Comparison of ENCODE assay signal across 17 cellular contexts in the genomic region with DNA sequence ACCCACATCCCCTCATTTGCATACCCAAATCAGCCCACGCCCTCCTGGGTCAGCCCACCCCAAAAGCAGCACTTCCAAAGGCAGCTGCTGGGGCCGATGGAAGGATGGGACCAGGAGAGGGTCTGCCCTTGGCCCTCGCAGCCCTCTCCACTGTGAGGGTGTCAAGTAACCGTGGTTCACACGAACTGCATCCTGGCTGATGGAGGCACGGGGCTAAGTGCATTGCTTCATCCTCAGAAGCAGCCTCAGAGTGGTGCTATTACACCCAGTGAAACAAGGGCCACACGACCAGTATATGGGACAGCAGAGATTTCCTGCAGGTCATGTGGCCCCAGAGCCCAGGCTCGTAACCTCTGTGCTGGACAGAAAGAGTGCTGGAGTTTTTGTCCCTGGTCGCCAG. TPM values are rescaled to one million over a fixed set of nuclear protein-coding genes. Genes with fewer than 3 reads are reported as not detected.
DNase-seq lines count a peak whose midpoint lies in the region; ATAC-seq, FAIRE-seq and TF ChIP-seq lines count a peak whose summit lies in the region.
"Had no signal": no experiment of that assay in that cellular context is flagged by ENCODE, and none has a peak within 500 bp of the region (broad histone marks: within the 10 kb centered on the region; RNA-seq: fewer than 3 reads in every experiment).

No MANE protein-coding gene starts in this region.

- H2AFZ ChIP-seq in H1 (ENCODE audit: low read length) (no peak overlapping the region), PC-3 (ENCODE audit: low read length) (no peak overlapping the region)

- no peak overlapping the region for H4K91ac ChIP-seq in H1 (replicated peaks; ENCODE audit: insufficient read length, low read length)

- no peak for TF ChIP-seq EP300 in H1 (IDR thresholded peaks at IDR 0.05; ENCODE audit: borderline replicate concordance in 1 of 2, low read depth in 2 of 2, low read length in 2 of 2)
- TF ChIP-seq EP300 in suprapubic skin (IDR thresholded peaks at IDR 0.05), result no peak

- no peak for FAIRE-seq in H1 (lab: Jason Lieb, UNC)

- H3K27me3 ChIP-seq in Peyer's patch (no peaks in the 10 kb centered on the region), H1 (replicated peaks in 1 of 4; ENCODE audit: control insufficient read depth in 3 of 4, extremely low read depth in 1 of 4, insufficient read depth in 3 of 4, low read length in 3 of 4) (no peaks in the 10 kb centered on the region; a peak in 1 of 7 replicates), left lung (peaks cover 0 to 2% of the 10 kb centered on the region in 2 donors), suprapubic skin (peaks cover 3% of the 10 kb centered on the region), PC-3 (ENCODE audit: low read length) (no peaks in the 10 kb centered on the region), A673 (replicated peaks; ENCODE audit: insufficient read depth, low read depth, low read length, poor library complexity) (no peaks in the 10 kb centered on the region)
- H3K27me3 ChIP-seq: cardiac muscle cell had no signal

- peak overlapping the region; percentile 60 for H3K4ac ChIP-seq in H1 (replicated peaks; ENCODE audit: insufficient read length, low read depth, low read length)

- POLR2A ChIA-PET in H1 (lab: Charles Lee; ENCODE audit: partially characterized antibody), result interaction anchor here (1.5 kb wide), 1 partner anchor 12 kb away, joined by 4 read pairs; no protein-coding TSS in a partner anchor
- POLR2A ChIA-PET in PC-3 (lab: Charles Lee; ENCODE audit: unreplicated experiment), result no interaction called here
- POLR2A ChIA-PET in A673 (lab: Charles Lee; ENCODE audit: low non-redundant PET), result no interaction called here

- no peak overlapping the region for H2BK120ac ChIP-seq in H1 (replicated peaks; ENCODE audit: low read depth, low read length)

- H4K8ac ChIP-seq in H1 (ENCODE audit: extremely low read depth, insufficient read depth, low read length), result no peak overlapping the region; the same call in 1 of the 2 replicates

- no peaks in the 10 kb centered on the region for H3F3A ChIP-seq in PC-3 (ENCODE audit: low read length, unreplicated experiment)

- no peaks in the 10 kb centered on the region for H3K79me2 ChIP-seq in H1 (ENCODE audit: control insufficient read depth in 1 of 2, insufficient read depth in 2 of 2, low read length in 2 of 2)
- no peaks in the 10 kb centered on the region for H3K79me2 ChIP-seq in PC-3 (ENCODE audit: low read length)

- peak overlapping the region; percentile 36; the same call in 1 of the 2 replicates for H2BK5ac ChIP-seq in H1 (ENCODE audit: low read depth, low read length)

- WGBS in H1 (ENCODE audit: extremely low coverage in 1 of 2, insufficient coverage in 1 of 2, insufficient read length in 1 of 2, insufficient replicate concordance in 2 of 2, low coverage in 1 of 2, low lambda C conversion rate in 2 of 2, missing lambda C conversion rate in 1 of 2), 2 experiments, result 79% methylated on average over 9 of the region's 9 CpGs; no CpG with 5 or more reads in 1 of the 2 experiments
- WGBS in suprapubic skin, result 54% methylated on average over 2 of the region's 9 CpGs

- 0 out of 2 replicates have a peak overlapping the region, but pooled peaks have one; percentile 83 for H2BK20ac ChIP-seq in H1 (ENCODE audit: low read length)

- H3K9ac ChIP-seq in H1 (replicated peaks in 1 of 4; ENCODE audit: extremely low read depth in 1 of 4, low read depth in 3 of 4, low read length in 3 of 4) (no peak overlapping the region), PC-3 (ENCODE audit: low read length) (no peak overlapping the region)

- no peaks in the 10 kb centered on the region for H3K9me3 ChIP-seq in Peyer's patch
- peaks cover 6 to 7% of the 10 kb centered on the region in 2 experiments; a peak in 2 of 4 replicates for H3K9me3 ChIP-seq in H1 (ENCODE audit: insufficient read depth in 2 of 2, low read depth in 1 of 2, low read length in 1 of 2)
- peaks cover 0 to 13% of the 10 kb centered on the region in 2 donors for H3K9me3 ChIP-seq in left lung
- H3K9me3 ChIP-seq in suprapubic skin, result no peaks in the 10 kb centered on the region
- H3K9me3 ChIP-seq in PC-3 (ENCODE audit: low read length), result no peaks in the 10 kb centered on the region
- peaks cover 7% of the 10 kb centered on the region for H3K9me3 ChIP-seq in A673 (ENCODE audit: low read depth, low read length, poor library complexity, severe bottlenecking)

- intact Hi-C loops in left lung (cut with DNase I) (no loop called here), PC-3 (cut with micrococcal nuclease) (no loop called here), A673 (cut with micrococcal nuclease; ENCODE audit: unreplicated experiment) (no loop called here)

- H2BK12ac ChIP-seq in H1 (ENCODE audit: low read depth, low read length), result peak overlapping the region; percentile 90; the same call in 1 of the 2 replicates

- H3K4me3 ChIP-seq in Peyer's patch, result no peak overlapping the region
- no peak overlapping the region for H3K4me3 ChIP-seq in H1 (ENCODE audit: extremely low read depth in 1 of 4, insufficient read depth in 2 of 4, low read depth in 3 of 4, low read length in 4 of 4)
- no peak overlapping the region for H3K4me3 ChIP-seq in left lung
- H3K4me3 ChIP-seq in suprapubic skin, result no peak overlapping the region
- no peak overlapping the region for H3K4me3 ChIP-seq in PC-3 (ENCODE audit: low read length)
- no peak overlapping the region for H3K4me3 ChIP-seq in A673 (ENCODE audit: low read depth, low read length, poor library complexity, severe bottlenecking)
- H3K4me3 ChIP-seq: cardiac muscle cell, skin epidermis had no signal

- H3K18ac ChIP-seq in H1 (ENCODE audit: extremely low read depth, low read length), result no peak overlapping the region

- H3K9me2 ChIP-seq in PC-3 (replicated peaks; ENCODE audit: low read length), result no peaks in the 10 kb centered on the region

- no peak overlapping the region for H3K56ac ChIP-seq in H1 (replicated peaks; ENCODE audit: insufficient read length, low read depth, low read length)

- peaks cover 0 to 25% (median 4%) of the 10 kb centered on the region in 4 donors for H3K4me1 ChIP-seq in Peyer's patch
- H3K4me1 ChIP-seq in H1 (replicated peaks in 1 of 4; ENCODE audit: control insufficient read depth in 3 of 4, insufficient read depth in 4 of 4, low read length in 3 of 4), result peaks cover 4 to 36% (median 21%) of the 10 kb centered on the region in 4 experiments
- H3K4me1 ChIP-seq in left lung, result peaks cover 4 to 55% of the 10 kb centered on the region in 2 donors
- peaks cover 15% of the 10 kb centered on the region for H3K4me1 ChIP-seq in suprapubic skin
- no peaks in the 10 kb centered on the region for H3K4me1 ChIP-seq in PC-3 (ENCODE audit: insufficient read depth, low read length)
- H3K4me1 ChIP-seq in A673 (ENCODE audit: insufficient read depth, low read length, poor library complexity, severe bottlenecking), result no peaks in the 10 kb centered on the region
- H3K4me1 ChIP-seq: foreskin keratinocyte had no signal

- H3K27ac ChIP-seq in Peyer's patch (peak overlapping the region; percentile 17 to 73 (median 68)), H1 (ENCODE audit: low read depth, low read length) (no peak overlapping the region), left lung (peak overlapping the region in 1 of 2 donors; percentile 57), suprapubic skin (peak overlapping the region; percentile 45), PC-3 (ENCODE audit: low read length) (no peak overlapping the region), A673 (ENCODE audit: low read depth, low read length, poor library complexity, severe bottlenecking) (no peak overlapping the region)
- H3K27ac ChIP-seq: foreskin keratinocyte had no signal

- CTCF ChIA-PET in H1 (lab: Charles Lee; ENCODE audit: partially characterized antibody) (interaction anchor here (0.6 to 1.0 kb wide), 3 partner anchors 31 to 72 kb away, joined by 3 to 5 read pairs (median 4); no protein-coding TSS in a partner anchor), PC-3 (lab: Charles Lee) (no interaction called here), A673 (lab: Charles Lee) (no interaction called here)

- no peak overlapping the region for H2BK15ac ChIP-seq in H1 (ENCODE audit: low read length)

- no peaks in the 10 kb centered on the region for H4K20me1 ChIP-seq in H1 (replicated peaks in 1 of 2; ENCODE audit: control insufficient read depth in 1 of 2, insufficient read depth in 2 of 2, low read length in 2 of 2)
- H4K20me1 ChIP-seq in PC-3 (ENCODE audit: low read length), result no peaks in the 10 kb centered on the region

- ATAC-seq in left lung (peak; percentile 64), GM18861 (IDR thresholded peaks at IDR 0.05; ENCODE audit: unreplicated experiment) (no peak), PC-3 (no peak)
- ATAC-seq: activated CD8-positive, alpha-beta T cell treated with anti-CD3 and anti-CD28 coated beads, Interleukin-2, amount 10 ng/mL, durations not matched to agents 7 days and 5 days; activated naive CD8-positive, alpha-beta T cell treated with anti-CD3 and anti-CD28 coated beads, Interleukin-2, amount 50 U/mL, for 24 hours; foreskin keratinocyte; T-cell had no signal

- no peaks in the 10 kb centered on the region for H3K79me1 ChIP-seq in H1 (ENCODE audit: low read depth, low read length)

- DNase-seq in Peyer's patch (peak in 1 of 3 donors; percentile 46), H1 (ENCODE audit: low read depth in 1 of 2, low spot score in 2 of 2) (no peak), left lung (no peak), suprapubic skin (ENCODE audit: low spot score in 2 of 2) (peak in 1 of 2 donors; percentile 27), PC-3 (no peak), A673 (ENCODE audit: low spot score) (no peak)
- DNase-seq: activated CD8-positive, alpha-beta T cell treated with anti-CD3 and anti-CD28 coated beads, Interleukin-2, amount 10 ng/mL, durations not matched to agents 7 days and 5 days; activated naive CD8-positive, alpha-beta T cell treated with anti-CD3 and anti-CD28 coated beads, Interleukin-2, amount 50 U/mL, for 24 hours; DMS53; foreskin keratinocyte; NCI-H82; stimulated activated CD4-positive, alpha-beta T cell treated with anti-CD3 and anti-CD28 coated beads, Interleukin-4, amount 100 ng/mL, for 4 hours; T-cell had no signal

- H2AK5ac ChIP-seq in H1 (ENCODE audit: low read depth, low read length), result no peak overlapping the region

- no peak overlapping the region for H3K23ac ChIP-seq in H1 (ENCODE audit: insufficient read length)

- TF ChIP-seq RAD21 in H1 (IDR thresholded peaks at IDR 0.05 in 1 of 2, conservative IDR thresholded peaks at IDR 0.05 in 1 of 2; ENCODE audit: low read depth in 2 of 2, low read length in 2 of 2), result peak in 1 of 2 experiments; percentile 14; a peak in 1 of 4 replicates

- TF ChIP-seq CTCF in Peyer's patch (IDR thresholded peaks at IDR 0.05) (no peak), H1 (IDR thresholded peaks at IDR 0.05; ENCODE audit: control extremely low read depth in 1 of 3, insufficient read depth in 1 of 3, low read depth in 1 of 3, low read length in 3 of 3) (peak in 1 of 3 experiments; percentile 16; a peak in 1 of 4 replicates), left lung (IDR thresholded peaks at IDR 0.05) (no peak), suprapubic skin (IDR thresholded peaks at IDR 0.05) (no peak), PC-3 (conservative IDR thresholded peaks at IDR 0.05; ENCODE audit: low read depth, low read length) (no peak), A673 (conservative IDR thresholded peaks at IDR 0.05; ENCODE audit: low read depth, low read length) (no peak)

- no peak overlapping the region for H3K14ac ChIP-seq in H1 (ENCODE audit: insufficient read length)

- H3K4me2 ChIP-seq in H1 (ENCODE audit: insufficient read depth in 1 of 2, low read depth in 2 of 2, low read length in 2 of 2) (no peak overlapping the region), PC-3 (ENCODE audit: low read length) (no peak overlapping the region)

- BruUV-seq in PC-3 (replicated peaks; lab: Mats Ljungman, UMichigan) (no TSS peak), A673 (replicated peaks; lab: Mats Ljungman, UMichigan) (no TSS peak)

- TF ChIP-seq POLR2A in Peyer's patch (IDR thresholded peaks at IDR 0.05) (no peak), H1 (IDR thresholded peaks at IDR 0.05; ENCODE audit: control extremely low read depth in 1 of 2, low read depth in 2 of 2, low read length in 2 of 2) (no peak), suprapubic skin (IDR thresholded peaks at IDR 0.05) (no peak)

- H3K36me3 ChIP-seq in Peyer's patch (no peaks in the 10 kb centered on the region), H1 (ENCODE audit: control insufficient read depth in 2 of 4, insufficient read depth in 4 of 4, low read length in 3 of 4) (no peaks in the 10 kb centered on the region), left lung (no peaks in the 10 kb centered on the region), suprapubic skin (no peaks in the 10 kb centered on the region), PC-3 (ENCODE audit: low read depth, low read length) (no peaks in the 10 kb centered on the region), A673 (ENCODE audit: insufficient read depth, low read length, poor library complexity, severe bottlenecking) (no peaks in the 10 kb centered on the region)
- H3K36me3 ChIP-seq: cardiac muscle cell, thoracic aorta had no signal

- no peaks in the 10 kb centered on the region for H3K23me2 ChIP-seq in H1 (ENCODE audit: low read depth, low read length)

- H4K5ac ChIP-seq in H1 (ENCODE audit: insufficient read length, low read depth, low read length), result no peak overlapping the region

RNA-seq across cellular contexts. Expression of gene ATP2A3, which starts 13.2 kb away (rescaled TPM):
- 100 to 1,000 TPM in 2 of 4 donors, 10 to 100 TPM in 2; 78.6 to 231 (median 112) TPM for total RNA-seq in Peyer's patch
- total RNA-seq in H1 (2021; fragmentation: NEBNext Ultra II Directional; extraction: Animal tissue kit (Norgen Biotek cat#: 25700)), result 32.0 and 32.5 TPM in 2 replicates
- polyA plus RNA-seq in H1 (2011; rRNA removed), result 18.4 and 28.7 TPM in 2 replicates
- polyA plus RNA-seq in H1 (2011; cell fraction: cytosol; rRNA removed), result 17.3 TPM
- 53.0 TPM for polyA plus RNA-seq in H1 (2011; cell fraction: nucleus; rRNA removed)
- 15.4 to 27.6 TPM (median 23.1 TPM) in 4 replicates for polyA plus RNA-seq in H1 (2012, experiment 1 of 2)
- 16.2 TPM for polyA plus RNA-seq in H1 (2012, experiment 2 of 2)
- 40.2 TPM for polyA plus RNA-seq in H1 (2013, experiment 1 of 2)
- polyA plus RNA-seq in H1 (2013, experiment 2 of 2), result 37.1 TPM
- polyA minus RNA-seq in H1 (2011; rRNA and poly(A)+ RNA removed), result 12.7 and 14.2 TPM in 2 replicates
- 13.9 TPM for polyA minus RNA-seq in H1 (2011; cell fraction: cytosol; rRNA and poly(A)+ RNA removed)
- polyA minus RNA-seq in H1 (2011; cell fraction: nucleus; rRNA and poly(A)+ RNA removed), result 22.1 TPM
- total RNA-seq in left lung, result 10 to 100 TPM; 12.7 to 53.5 TPM
- total RNA-seq in suprapubic skin, result 10 to 100 TPM; 22.4 to 61.7 (median 34.7) TPM
- 3.3 and 8.9 TPM in 2 replicates for total RNA-seq in PC-3 (2014; rRNA removed)
- 0.17 and 0.79 TPM in 2 replicates for total RNA-seq in A673 (2021)

Comparison
In these comparisons a context has a peak if more than half of its experiments do, and no peak if none do; other contexts are left out.
1. H3K27ac ChIP-seq: peak in Peyer's patch (4 of 4) and suprapubic skin (single experiment); none in H1 (single experiment), PC-3 (single experiment) and A673 (single experiment).